Comparison of ENCODE assay signal across 27 cellular contexts in genomic region chr20:64192406-64192805, GRCh38. TPM values are rescaled to one million over a fixed set of nuclear protein-coding genes. Genes with fewer than 3 reads are reported as not detected.
DNase-seq lines count a peak whose midpoint lies in the region; ATAC-seq and TF ChIP-seq lines count a peak whose summit lies in the region.
"Had no signal": no experiment of that assay in that cellular context is flagged by ENCODE, and none has a peak within 500 bp of the region (broad histone marks: within the 10 kb centered on the region; RNA-seq: fewer than 3 reads in every experiment).

No MANE protein-coding gene starts in this region.

- H3K9me3 Mint-ChIP-seq in progenitor cell of endocrine pancreas (ENCODE audit: low read depth): no peaks in the 10 kb centered on the region
- H3K9me3 Mint-ChIP-seq: activated CD4-positive, alpha-beta memory T cell treated with anti-CD3 and anti-CD28 coated beads, Interleukin-2, amount 10 ng/mL, durations not matched to agents 7 days and 5 days; CD8-positive, alpha-beta memory T cell; mesothelial cell of epicardium; naive thymus-derived CD8-positive, alpha-beta T cell had no signal

- peaks cover 25% of the 10 kb centered on the region for H3K4me1 Mint-ChIP-seq in progenitor cell of endocrine pancreas (ENCODE audit: low read depth)

- no peak for TF ChIP-seq CTCF in progenitor cell of endocrine pancreas (IDR thresholded peaks at IDR 0.05; ENCODE audit: unreplicated experiment)

- DNase-seq in ELF-1 (ENCODE audit: low read depth, low spot score) (peak; percentile 57), iPS-NIHi11 (ENCODE audit: low spot score) (peak; percentile 86), progenitor cell of endocrine pancreas (ENCODE audit: low spot score, unreplicated experiment) (peak; percentile 47), DMS53 treated with DMSO at 0.1 percent for 48 hours (lab: John Stamatoyannopoulos, UW; ENCODE audit: unreplicated experiment) (no peak), CD1c-positive myeloid dendritic cell (ENCODE audit: extremely low spot score) (no peak), left colon (no peak)
- DNase-seq: activated CD4-positive, alpha-beta memory T cell treated with anti-CD3 and anti-CD28 coated beads, Interleukin-2, amount 10 ng/mL, durations not matched to agents 7 days and 5 days; activated effector memory CD4-positive, alpha-beta T cell treated with Interleukin-2 at 50 U/mL for 16 hours; body of pancreas; CD8-positive, alpha-beta memory T cell; DMS79 treated with DMSO at 0.1 percent for 48 hours; effector memory CD4-positive, alpha-beta T cell; gastrocnemius medialis; MG63; naive thymus-derived CD8-positive, alpha-beta T cell; NCI-H1436; NCI-H2171; NCI-H526; T1000; upper lobe of right lung had no signal

- intact Hi-C loops in left colon (cut with DNase I, micrococcal nuclease): no loop called here

- H3K4me3 Mint-ChIP-seq in progenitor cell of endocrine pancreas (ENCODE audit: low read depth): no peak overlapping the region
- H3K4me3 Mint-ChIP-seq: activated CD4-positive, alpha-beta memory T cell treated with anti-CD3 and anti-CD28 coated beads, Interleukin-2, amount 10 ng/mL, durations not matched to agents 7 days and 5 days; CD8-positive, alpha-beta memory T cell; mesothelial cell of epicardium; naive thymus-derived CD8-positive, alpha-beta T cell had no signal

- no peak overlapping the region for H3K27ac Mint-ChIP-seq in progenitor cell of endocrine pancreas
- H3K27ac Mint-ChIP-seq: activated CD4-positive, alpha-beta memory T cell treated with anti-CD3 and anti-CD28 coated beads, Interleukin-2, amount 10 ng/mL, durations not matched to agents 7 days and 5 days; CD8-positive, alpha-beta memory T cell; mesothelial cell of epicardium had no signal

- no peaks in the 10 kb centered on the region for H3K36me3 Mint-ChIP-seq in progenitor cell of endocrine pancreas (ENCODE audit: insufficient read depth)
- H3K36me3 Mint-ChIP-seq: CD8-positive, alpha-beta memory T cell; mesothelial cell of epicardium; naive thymus-derived CD8-positive, alpha-beta T cell had no signal

- peaks cover 10% of the 10 kb centered on the region for H3K27me3 Mint-ChIP-seq in progenitor cell of endocrine pancreas

- ATAC-seq in left colon: no peak
- ATAC-seq: activated CD4-positive, CD25-positive, alpha-beta regulatory T cell treated with anti-CD3 and anti-CD28 coated beads, Interleukin-2, amount 50 U/mL, for 24 hours; body of pancreas; gastrocnemius medialis; naive thymus-derived CD8-positive, alpha-beta T cell; upper lobe of right lung had no signal

TF ChIP-seq in PFSK-1, 5 proteins besides CTCF, POLR2A, EP300 and RAD21:
- TF ChIP-seq, protein P1, sequence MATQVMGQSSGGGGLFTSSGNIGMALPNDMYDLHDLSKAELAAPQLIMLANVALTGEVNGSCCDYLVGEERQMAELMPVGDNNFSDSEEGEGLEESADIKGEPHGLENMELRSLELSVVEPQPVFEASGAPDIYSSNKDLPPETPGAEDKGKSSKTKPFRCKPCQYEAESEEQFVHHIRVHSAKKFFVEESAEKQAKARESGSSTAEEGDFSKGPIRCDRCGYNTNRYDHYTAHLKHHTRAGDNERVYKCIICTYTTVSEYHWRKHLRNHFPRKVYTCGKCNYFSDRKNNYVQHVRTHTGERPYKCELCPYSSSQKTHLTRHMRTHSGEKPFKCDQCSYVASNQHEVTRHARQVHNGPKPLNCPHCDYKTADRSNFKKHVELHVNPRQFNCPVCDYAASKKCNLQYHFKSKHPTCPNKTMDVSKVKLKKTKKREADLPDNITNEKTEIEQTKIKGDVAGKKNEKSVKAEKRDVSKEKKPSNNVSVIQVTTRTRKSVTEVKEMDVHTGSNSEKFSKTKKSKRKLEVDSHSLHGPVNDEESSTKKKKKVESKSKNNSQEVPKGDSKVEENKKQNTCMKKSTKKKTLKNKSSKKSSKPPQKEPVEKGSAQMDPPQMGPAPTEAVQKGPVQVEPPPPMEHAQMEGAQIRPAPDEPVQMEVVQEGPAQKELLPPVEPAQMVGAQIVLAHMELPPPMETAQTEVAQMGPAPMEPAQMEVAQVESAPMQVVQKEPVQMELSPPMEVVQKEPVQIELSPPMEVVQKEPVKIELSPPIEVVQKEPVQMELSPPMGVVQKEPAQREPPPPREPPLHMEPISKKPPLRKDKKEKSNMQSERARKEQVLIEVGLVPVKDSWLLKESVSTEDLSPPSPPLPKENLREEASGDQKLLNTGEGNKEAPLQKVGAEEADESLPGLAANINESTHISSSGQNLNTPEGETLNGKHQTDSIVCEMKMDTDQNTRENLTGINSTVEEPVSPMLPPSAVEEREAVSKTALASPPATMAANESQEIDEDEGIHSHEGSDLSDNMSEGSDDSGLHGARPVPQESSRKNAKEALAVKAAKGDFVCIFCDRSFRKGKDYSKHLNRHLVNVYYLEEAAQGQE (IDR thresholded peaks at IDR 0.05; ENCODE audit: insufficient read depth in 1 of 2, low read depth in 2 of 2, low read length in 2 of 2): peak; percentile 84 to 94
- no peak for TF ChIP-seq FOXP2 (optimal IDR thresholded peaks at IDR 0.05; ENCODE audit: borderline replicate concordance, extremely low read depth, extremely low read length, insufficient read depth)

RNA-seq across cellular contexts. Expression of gene MYT1, which starts 28.2 kb away (rescaled TPM):
- 0.49 TPM for polyA plus RNA-seq in PFSK-1 (2012; ENCODE audit: insufficient read length, low read depth)
- total RNA-seq in progenitor cell of endocrine pancreas (1.9 and 2.3 TPM in 2 replicates), left colon (under 1 TPM; 0.06 to 0.11 TPM)
- total RNA-seq: activated CD4-positive, alpha-beta memory T cell treated with anti-CD3 and anti-CD28 coated beads, Interleukin-2, amount 10 ng/mL, durations not matched to agents 7 days and 5 days; esophagus muscularis mucosa; gastrocnemius medialis; kidney epithelial cell; naive thymus-derived CD8-positive, alpha-beta T cell; posterior vena cava; subcutaneous adipose tissue had no signal
- polyA plus RNA-seq: CD8-positive, alpha-beta memory T cell; naive thymus-derived CD8-positive, alpha-beta T cell had no signal

Comparison
In these comparisons a context has a peak if more than half of its experiments do, and no peak if none do; other contexts are left out.
1. DNase-seq: peak in ELF-1 (single experiment), iPS-NIHi11 (single experiment) and progenitor cell of endocrine pancreas (single experiment); none in DMS53 treated with DMSO at 0.1 percent for 48 hours (single experiment), CD1c-positive myeloid dendritic cell (single experiment) and left colon (0 of 2).